Comparison of ENCODE assay signal across 10 cellular contexts in genomic region chr3:188390347-188390718, GRCh38.
DNase-seq lines count a peak whose midpoint lies in the region; ATAC-seq and TF ChIP-seq lines count a peak whose summit lies in the region.
"Had no signal": no experiment of that assay in that cellular context is flagged by ENCODE, and none has a peak within 500 bp of the region (broad histone marks: within the 10 kb centered on the region; RNA-seq: fewer than 3 reads in every experiment).

No MANE protein-coding gene starts in this region.

- peak overlapping the region; percentile 32 to 81 (median 61) for H3K4me2 ChIP-seq in BLaER1 treated with 17β-estradiol and CSF1 and Interleukin-3, amounts not matched to agents 10 nM and 100 nM
- H3K4me2 ChIP-seq in OCI-LY3 (ENCODE audit: low read length), result peak overlapping the region; percentile 81

- no peak for DNase-seq in right lobe of liver
- DNase-seq in caudate nucleus (lab: John Stamatoyannopoulos, UW), result no peak
- no peak for DNase-seq in activated gamma-delta T cell treated with Interleukin-2 at 50 U/mL for 16 hours
- DNase-seq in SHP77 treated with DMSO at 0.1 percent for 48 hours (lab: John Stamatoyannopoulos, UW), result no peak
- DNase-seq: Calu3, kidney glomerular epithelial cell had no signal

- H3K4me3 ChIP-seq in BLaER1 treated with 17β-estradiol and CSF1 and Interleukin-3, amounts not matched to agents 10 nM and 100 nM, result no peak overlapping the region
- H3K4me3 ChIP-seq in OCI-LY3 (ENCODE audit: low read length) (peak overlapping the region; percentile 57), right lobe of liver (no peak overlapping the region)

- H2AFZ ChIP-seq in OCI-LY3 (ENCODE audit: low read depth, low read length), result no peak overlapping the region

- H3K79me2 ChIP-seq in OCI-LY3 (ENCODE audit: low read length), result 0 out of 2 replicates have a peak, but pooled peaks cover 6% of the 10 kb centered on the region

- peak overlapping the region; percentile 35 to 98 (median 69) for H3K27ac ChIP-seq in BLaER1 treated with 17β-estradiol and CSF1 and Interleukin-3, amounts not matched to agents 10 nM and 100 nM
- H3K27ac ChIP-seq in OCI-LY3 (ENCODE audit: low read length), result peak overlapping the region; percentile 89
- H3K27ac ChIP-seq in right lobe of liver, result peak overlapping the region in 2 of 3 donors; percentile 11 to 18
- H3K27ac ChIP-seq in caudate nucleus (ENCODE audit: low read depth, low read length), result no peak overlapping the region

- WGBS in right lobe of liver (ENCODE audit: insufficient coverage, low coverage, low lambda C conversion rate, missing lambda C conversion rate), result 53% methylated on average over 4 of the region's 4 CpGs

- intact Hi-C loops in right lobe of liver (cut with DNase I), result no loop called here

- H3K36me3 ChIP-seq in BLaER1 treated with 17β-estradiol and CSF1 and Interleukin-3, amounts not matched to agents 10 nM and 100 nM, result no peaks in the 10 kb centered on the region
- no peaks in the 10 kb centered on the region for H3K36me3 ChIP-seq in OCI-LY3 (replicated peaks; ENCODE audit: low read depth, low read length)
- no peaks in the 10 kb centered on the region for H3K36me3 ChIP-seq in right lobe of liver

- TF ChIP-seq CTCF in OCI-LY3 (IDR thresholded peaks at IDR 0.05; ENCODE audit: low read depth, low read length) (no peak), right lobe of liver (IDR thresholded peaks at IDR 0.05) (no peak)

- ATAC-seq in GM21423 (IDR thresholded peaks at IDR 0.05; ENCODE audit: unreplicated experiment), result peak; percentile 12
- no peak for ATAC-seq in right lobe of liver
- ATAC-seq in GM21360 (IDR thresholded peaks at IDR 0.05; ENCODE audit: unreplicated experiment), result no peak

- H4K20me1 ChIP-seq in BLaER1 treated with 17β-estradiol and CSF1 and Interleukin-3, amounts not matched to agents 10 nM and 100 nM, result no peaks in the 10 kb centered on the region
- H4K20me1 ChIP-seq in OCI-LY3 (ENCODE audit: insufficient read depth, low read length), result no peaks in the 10 kb centered on the region

- H3K27me3 ChIP-seq in BLaER1 treated with 17β-estradiol and CSF1 and Interleukin-3, amounts not matched to agents 10 nM and 100 nM, result no peaks in the 10 kb centered on the region
- H3K27me3 ChIP-seq in OCI-LY3 (ENCODE audit: low read depth, low read length) (no peaks in the 10 kb centered on the region), right lobe of liver (no peaks in the 10 kb centered on the region)

- no peak for TF ChIP-seq POLR2A in right lobe of liver (IDR thresholded peaks at IDR 0.05)

- H3K4me1 ChIP-seq in BLaER1 treated with 17β-estradiol and CSF1 and Interleukin-3, amounts not matched to agents 10 nM and 100 nM, result peaks cover 18 to 88% (median 32%) of the 10 kb centered on the region in 10 experiments
- peaks cover 85% of the 10 kb centered on the region for H3K4me1 ChIP-seq in OCI-LY3 (ENCODE audit: low read length)
- peaks cover 0 to 34% (median 16%) of the 10 kb centered on the region in 4 donors for H3K4me1 ChIP-seq in right lobe of liver

- H3K9ac ChIP-seq in BLaER1 treated with 17β-estradiol and CSF1 and Interleukin-3, amounts not matched to agents 10 nM and 100 nM, result peak overlapping the region in 10 of 11 experiments; percentile 14 to 86 (median 55); a peak in 16 of 22 replicates
- peak overlapping the region; percentile 74 for H3K9ac ChIP-seq in OCI-LY3 (ENCODE audit: low read length)

- 0 out of 22 replicates have a peak, but pooled peaks cover 0 to 3% (median 0%) of the 10 kb centered on the region in 11 experiments for H3K9me3 ChIP-seq in BLaER1 treated with 17β-estradiol and CSF1 and Interleukin-3, amounts not matched to agents 10 nM and 100 nM (replicated peaks in 1 of 11)
- H3K9me3 ChIP-seq in OCI-LY3 (ENCODE audit: insufficient read depth, low read length) (no peaks in the 10 kb centered on the region), right lobe of liver (no peaks in the 10 kb centered on the region)
